ENCODE assay signal across 17 cellular contexts in the genomic region with DNA sequence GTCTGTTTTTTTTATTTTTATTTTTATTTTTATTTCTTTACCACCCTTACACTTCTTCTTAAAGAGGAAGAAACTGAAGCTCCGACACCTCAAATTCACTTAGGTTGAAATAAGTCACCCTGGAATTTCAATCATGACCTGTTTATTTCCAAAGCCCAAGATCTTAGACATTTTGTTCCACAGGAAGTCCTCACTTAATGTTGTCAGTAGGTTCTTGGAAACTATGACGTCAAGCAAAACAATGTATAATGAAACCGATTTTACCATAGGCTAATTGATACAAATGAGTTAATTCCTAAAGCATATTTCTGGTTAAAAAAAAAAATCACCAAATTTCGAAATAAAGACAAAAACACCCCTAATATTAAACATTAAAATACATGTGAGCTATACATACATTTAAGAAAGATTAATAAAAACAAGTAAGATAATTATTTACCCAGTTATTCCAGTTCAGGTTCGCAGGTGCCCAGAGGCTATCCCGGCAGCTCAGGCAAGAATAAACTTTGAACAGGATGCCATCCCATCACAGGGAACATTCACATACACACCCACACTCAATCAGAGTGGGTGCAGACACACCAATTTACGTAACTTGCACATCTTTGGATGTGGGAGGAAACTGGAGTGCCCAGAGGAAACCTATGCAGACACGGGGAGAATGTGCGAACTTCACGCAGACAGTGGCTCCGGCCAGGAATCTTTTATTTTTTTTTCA.
"Had no signal": no experiment of that assay in that cellular context is flagged by ENCODE, and none has a peak within 500 bp of the region (broad histone marks: within the 10 kb centered on the region; RNA-seq: fewer than 3 reads in every experiment).

No MANE protein-coding gene starts in this region.

- ATAC-seq: activated CD4-positive, alpha-beta T cell treated with anti-CD3 and anti-CD28 coated beads for 36 hours; activated T-cell treated with anti-CD3 and anti-CD28 coated beads, Interleukin-2, amount 50 U/mL, for 4 hours; T-helper 17 cell had no signal

- DNase-seq: activated CD4-positive, alpha-beta memory T cell treated with anti-CD3 and anti-CD28 coated beads for 36 hours; activated CD4-positive, alpha-beta T cell treated with anti-CD3 and anti-CD28 coated beads for 36 hours; activated effector memory CD4-positive, alpha-beta T cell treated with anti-CD3 and anti-CD28 coated beads, Interleukin-2, amount 50 U/mL, for 16 hours; activated T-cell treated with anti-CD3 and anti-CD28 coated beads, Interleukin-2, amount 50 U/mL, for 4 hours; brain microvascular endothelial cell; cerebellar nuclear complex; erythroblast; islet precursor cell; left lung; nephron progenitor cell; occipital lobe; sigmoid colon; spleen; T-helper 17 cell had no signal

- H3K27me3 ChIP-seq: brain microvascular endothelial cell, hepatocyte, left lung, sigmoid colon, spleen had no signal

- H3K27ac Mint-ChIP-seq: activated CD4-positive, alpha-beta memory T cell treated with anti-CD3 and anti-CD28 coated beads for 36 hours; activated CD4-positive, alpha-beta T cell treated with anti-CD3 and anti-CD28 coated beads for 36 hours; activated naive CD8-positive, alpha-beta T cell; mesothelial cell of epicardium; nephron progenitor cell; T-helper 17 cell had no signal

- H3K4me3 Mint-ChIP-seq: activated CD4-positive, alpha-beta memory T cell treated with anti-CD3 and anti-CD28 coated beads for 36 hours; activated CD4-positive, alpha-beta T cell treated with anti-CD3 and anti-CD28 coated beads for 36 hours; activated naive CD8-positive, alpha-beta T cell; activated T-cell treated with anti-CD3 and anti-CD28 coated beads, Interleukin-2, amount 50 U/mL, for 4 hours; mesothelial cell of epicardium; nephron progenitor cell; T-helper 17 cell had no signal

- H3K9me3 ChIP-seq: sigmoid colon had no signal

- H3K4me1 Mint-ChIP-seq: mesothelial cell of epicardium, nephron progenitor cell had no signal

- H3K4me1 ChIP-seq: left lung, sigmoid colon, spleen had no signal

- H3K4me3 ChIP-seq: hepatocyte, left lung, sigmoid colon, spleen had no signal

- H3K27me3 Mint-ChIP-seq: activated CD4-positive, alpha-beta memory T cell treated with anti-CD3 and anti-CD28 coated beads for 36 hours; activated CD4-positive, alpha-beta T cell treated with anti-CD3 and anti-CD28 coated beads for 36 hours; activated naive CD8-positive, alpha-beta T cell; T-helper 17 cell had no signal

- H3K36me3 Mint-ChIP-seq: activated naive CD8-positive, alpha-beta T cell; mesothelial cell of epicardium had no signal

- H3K4me2 ChIP-seq: hepatocyte had no signal

- H3K27ac ChIP-seq: brain microvascular endothelial cell, hepatocyte, left lung, sigmoid colon, spleen had no signal

- H3K36me3 ChIP-seq: brain microvascular endothelial cell, left lung, sigmoid colon, spleen had no signal
